Comparison of ENCODE assay signal across 8 cellular contexts in the genomic region with DNA sequence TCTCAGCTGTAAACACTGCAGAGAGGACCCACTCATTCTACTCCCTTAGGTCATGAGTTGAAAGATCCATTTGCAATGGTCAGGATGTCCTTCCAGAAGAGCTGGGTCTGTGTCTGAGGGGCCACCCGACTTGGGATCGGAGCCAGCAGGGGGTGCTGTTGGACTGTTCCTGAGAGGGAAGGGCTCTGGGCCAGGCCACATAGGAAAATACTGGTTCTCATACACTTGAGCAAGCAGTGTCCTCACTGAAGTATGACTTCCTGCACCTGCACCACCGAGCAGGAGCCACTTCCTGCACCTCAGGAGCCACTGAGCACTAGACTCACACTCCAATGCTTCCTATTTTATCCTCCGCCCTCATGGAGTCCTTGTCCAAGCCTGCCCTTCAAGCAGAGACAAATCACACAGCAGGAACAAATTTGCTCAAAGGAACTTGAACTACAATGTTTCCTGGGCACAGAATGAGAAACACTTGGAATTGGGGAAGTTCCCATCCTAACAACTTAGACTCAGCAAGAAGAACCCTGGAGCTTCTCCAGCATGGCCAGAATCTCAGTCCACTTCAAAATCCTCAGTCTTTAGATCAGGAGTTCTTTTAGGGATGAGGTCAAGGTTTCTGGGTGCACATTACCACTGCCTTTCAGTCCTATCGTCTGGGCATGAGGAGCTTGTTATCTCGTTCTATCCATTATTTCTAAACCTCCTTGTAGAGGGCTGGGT. TPM values are rescaled to one million over a fixed set of nuclear protein-coding genes. Genes with fewer than 3 reads are reported as not detected.
DNase-seq lines count a peak whose midpoint lies in the region; ATAC-seq and TF ChIP-seq lines count a peak whose summit lies in the region.

No MANE protein-coding gene starts in this region.

- H3K4me1 ChIP-seq in Caco-2, result no peaks in the 10 kb centered on the region
- no peaks in the 10 kb centered on the region for H3K4me1 ChIP-seq in NT2/D1 (ENCODE audit: insufficient read depth, insufficient read length)
- H3K4me1 ChIP-seq in tibial nerve, result no peaks in the 10 kb centered on the region

- ATAC-seq in GM19455 (IDR thresholded peaks at IDR 0.05; ENCODE audit: unreplicated experiment), result peak; percentile 66
- peak; percentile 67 for ATAC-seq in HG03565 (IDR thresholded peaks at IDR 0.05; ENCODE audit: unreplicated experiment)
- peak; percentile 57 for ATAC-seq in omental fat pad (ENCODE audit: low FRiP score)

- POLR2A ChIA-PET in Caco-2 (lab: Charles Lee), result no interaction called here

- no peak overlapping the region for H3K27ac ChIP-seq in tibial nerve

- intact Hi-C loops in Caco-2 (cut with micrococcal nuclease; ENCODE audit: unreplicated experiment), result loop anchor here (1.0 kb wide), 2 partner anchors 114 to 135 kb away; no protein-coding TSS in a partner anchor

- no peaks in the 10 kb centered on the region for H3K9me3 ChIP-seq in Caco-2
- no peaks in the 10 kb centered on the region for H3K9me3 ChIP-seq in NT2/D1 (ENCODE audit: insufficient read depth, low read length)
- H3K9me3 ChIP-seq in tibial nerve, result no peaks in the 10 kb centered on the region

- WGBS in tibial nerve, 2 donors, result 22 to 31% methylated on average over 6 of the region's 6 CpGs

- DNase-seq in Caco-2, result peak; percentile 75 to 85
- DNase-seq in NT2/D1 (ENCODE audit: low read depth, low spot score), result peak; percentile 49
- peak; percentile 67 for DNase-seq in activated CD8-positive, alpha-beta memory T cell treated with anti-CD3 and anti-CD28 coated beads, Interleukin-2, amount 50 U/mL, for 24 hours (ENCODE audit: extremely low read depth)
- peak; percentile 51 for DNase-seq in fibroblast of gingiva (ENCODE audit: low read depth)
- peak; percentile 44 for DNase-seq in omental fat pad (ENCODE audit: low spot score)
- DNase-seq in tibial nerve (ENCODE audit: low spot score in 2 of 2), result peak; percentile 24 to 60

- no peak for TF ChIP-seq EP300 in tibial nerve (IDR thresholded peaks at IDR 0.05)

- H3K4me1 Mint-ChIP-seq in Caco-2 (ENCODE audit: low read depth, unreplicated experiment), result no peaks in the 10 kb centered on the region

- peaks cover 2% of the 10 kb centered on the region for H3K27me3 Mint-ChIP-seq in Caco-2 (ENCODE audit: insufficient read depth, unreplicated experiment)

- no peaks in the 10 kb centered on the region for H3K9me3 Mint-ChIP-seq in Caco-2 (ENCODE audit: unreplicated experiment)

- TF ChIP-seq CTCF in Caco-2 (IDR thresholded peaks at IDR 0.05; ENCODE audit: insufficient read depth in 1 of 2, low read depth in 1 of 2, low read length in 1 of 2, severe bottlenecking in 1 of 2, unreplicated experiment in 1 of 2), result peak; percentile 85 to 93
- TF ChIP-seq CTCF in omental fat pad (IDR thresholded peaks at IDR 0.05), result no peak
- TF ChIP-seq CTCF in tibial nerve (IDR thresholded peaks at IDR 0.05), result peak; percentile 36 to 43 (median 40)

- H3K36me3 ChIP-seq in Caco-2 (ENCODE audit: control insufficient read depth, insufficient read depth, low read length), result no peaks in the 10 kb centered on the region
- H3K36me3 ChIP-seq in NT2/D1 (ENCODE audit: insufficient read depth, insufficient read length, low read length), result no peaks in the 10 kb centered on the region
- H3K36me3 ChIP-seq in tibial nerve, result no peaks in the 10 kb centered on the region

- no peak overlapping the region for H3K9ac ChIP-seq in NT2/D1 (ENCODE audit: insufficient read length, low read depth)

- H3K27ac Mint-ChIP-seq in Caco-2 (ENCODE audit: unreplicated experiment), result no peak overlapping the region

- H3K27me3 ChIP-seq in Caco-2 (replicated peaks; ENCODE audit: control insufficient read depth, insufficient read depth, low read length) (no peaks in the 10 kb centered on the region), NT2/D1 (ENCODE audit: insufficient read depth, insufficient read length) (peaks cover 98% of the 10 kb centered on the region), tibial nerve (peaks cover 0 to 13% of the 10 kb centered on the region in 2 donors)

- TF ChIP-seq POLR2A in tibial nerve (IDR thresholded peaks at IDR 0.05), result no peak

- BruUV-seq in Caco-2 (replicated peaks; lab: Mats Ljungman, UMichigan), result no TSS peak

- no peak overlapping the region for H3K4me3 ChIP-seq in Caco-2 (ENCODE audit: low read depth, low read length)
- H3K4me3 ChIP-seq in NT2/D1 (ENCODE audit: insufficient read length, low read depth), result no peak overlapping the region
- H3K4me3 ChIP-seq in tibial nerve, result no peak overlapping the region

- no peak overlapping the region for H3K4me3 Mint-ChIP-seq in Caco-2 (ENCODE audit: unreplicated experiment)

- CTCF ChIA-PET in Caco-2 (lab: Charles Lee), result interaction anchor here (0.6 to 1.5 kb wide), 6 partner anchors 12 to 254 kb away, joined by 3 to 7 read pairs (median 4); no protein-coding TSS in a partner anchor

- no peaks in the 10 kb centered on the region for H3K36me3 Mint-ChIP-seq in Caco-2 (ENCODE audit: insufficient read depth, unreplicated experiment)

RNA-seq across cellular contexts. Expression of gene VPREB1, which starts 36.6 kb away (rescaled TPM):
- total RNA-seq in Caco-2 (2022) (not detected in 2 replicates), omental fat pad (not detected), tibial nerve (not detected)

Comparison
In these comparisons a context has a peak if more than half of its experiments do, and no peak if none do; other contexts are left out.
1. CTCF ChIP-seq: peak in Caco-2 (2 of 2) and tibial nerve (5 of 5); none in omental fat pad (0 of 3).
2. Peak in every context shown above with its lines, with median percentiles within 50 percentile points of each other: DNase-seq and ATAC-seq.